ENCODE assay signal across 26 cellular contexts in genomic region chr1:67836769-67837168, GRCh38. TPM values are rescaled to one million over a fixed set of nuclear protein-coding genes. Genes with fewer than 3 reads are reported as not detected.
"Had no signal": no experiment of that assay in that cellular context is flagged by ENCODE, and none has a peak within 500 bp of the region (broad histone marks: within the 10 kb centered on the region; RNA-seq: fewer than 3 reads in every experiment).

No MANE protein-coding gene starts in this region.

- H3K9me3 Mint-ChIP-seq: activated naive CD8-positive, alpha-beta T cell treated with anti-CD3 and anti-CD28 coated beads, Interleukin-2, amount 10 ng/mL, durations not matched to agents 7 days and 5 days; dendritic cell treated with granulocyte-macrophage colony-stimulating factor and Interleukin-4, amounts not matched to agents 40 ng/mL and 50 ng/mL, for 4 days; memory B cell; nephron progenitor cell; stimulated activated effector memory CD8-positive, alpha-beta T cell treated with anti-CD3 and anti-CD28 coated beads, Interleukin-12 subunit alpha, Interleukin-12 subunit beta, amount 100 ng/mL, for 72 hours; type B pancreatic cell had no signal

- H3K4me3 ChIP-seq: esophagus muscularis mucosa, gastroesophageal sphincter, heart left ventricle, mucosa of descending colon, right lobe of liver, skin epidermis, stomach, testis had no signal

- H3K4me1 ChIP-seq: right lobe of liver, testis had no signal

- H3K27me3 ChIP-seq: esophagus muscularis mucosa, gastroesophageal sphincter, right lobe of liver, testis had no signal

- H3K36me3 Mint-ChIP-seq: activated naive CD8-positive, alpha-beta T cell treated with anti-CD3 and anti-CD28 coated beads, Interleukin-2, amount 10 ng/mL, durations not matched to agents 7 days and 5 days; memory B cell; stimulated activated effector memory CD8-positive, alpha-beta T cell treated with anti-CD3 and anti-CD28 coated beads, Interleukin-12 subunit alpha, Interleukin-12 subunit beta, amount 100 ng/mL, for 72 hours; type B pancreatic cell had no signal

- H3K27ac Mint-ChIP-seq: activated naive CD8-positive, alpha-beta T cell treated with anti-CD3 and anti-CD28 coated beads, Interleukin-2, amount 10 ng/mL, durations not matched to agents 7 days and 5 days; dendritic cell treated with granulocyte-macrophage colony-stimulating factor and Interleukin-4, amounts not matched to agents 40 ng/mL and 50 ng/mL, for 4 days; memory B cell; nephron progenitor cell; stimulated activated effector memory CD8-positive, alpha-beta T cell treated with anti-CD3 and anti-CD28 coated beads, Interleukin-12 subunit alpha, Interleukin-12 subunit beta, amount 100 ng/mL, for 72 hours; type B pancreatic cell had no signal

- H3K36me3 ChIP-seq: esophagus muscularis mucosa, gastroesophageal sphincter, heart left ventricle, right lobe of liver, stomach had no signal

- H3K4me3 Mint-ChIP-seq: activated naive CD8-positive, alpha-beta T cell treated with anti-CD3 and anti-CD28 coated beads, Interleukin-2, amount 10 ng/mL, durations not matched to agents 7 days and 5 days; dendritic cell treated with granulocyte-macrophage colony-stimulating factor and Interleukin-4, amounts not matched to agents 40 ng/mL and 50 ng/mL, for 4 days; memory B cell; nephron progenitor cell; stimulated activated effector memory CD8-positive, alpha-beta T cell treated with anti-CD3 and anti-CD28 coated beads, Interleukin-12 subunit alpha, Interleukin-12 subunit beta, amount 100 ng/mL, for 72 hours; type B pancreatic cell had no signal

- H3K27ac ChIP-seq: gastroesophageal sphincter, heart left ventricle, parathyroid adenoma, right lobe of liver, testis had no signal

- ATAC-seq: gastroesophageal sphincter; heart left ventricle; left cardiac atrium; mucosa of descending colon; right lobe of liver; stimulated activated effector memory CD8-positive, alpha-beta T cell treated with anti-CD3 and anti-CD28 coated beads, Interleukin-12 subunit alpha, Interleukin-12 subunit beta, amount 100 ng/mL, for 72 hours had no signal

- DNase-seq: activated CD4-positive, alpha-beta T cell treated with anti-CD3 and anti-CD28 coated beads for 4 hours; activated CD4-positive, alpha-beta T cell treated with anti-CD3 and anti-CD28 coated beads, Interleukin-2, amount 50 U/mL, for 48 hours; activated CD4-positive, CD25-positive, alpha-beta regulatory T cell; activated naive CD4-positive, alpha-beta T cell treated with Interleukin-2 at 50 U/mL for 16 hours; activated naive CD8-positive, alpha-beta T cell treated with anti-CD3 and anti-CD28 coated beads, Interleukin-2, amount 10 ng/mL, durations not matched to agents 7 days and 5 days; activated T-cell treated with anti-CD3 and anti-CD28 coated beads, Interleukin-2, amount 50 U/mL, for 48 hours; amniotic stem cell; effector CD4-positive, alpha-beta T cell; heart left ventricle; left cardiac atrium; mucosa of descending colon; nephron progenitor cell; nucleus accumbens; right lobe of liver; stimulated activated CD4-positive, alpha-beta T cell treated with anti-CD3 and anti-CD28 coated beads, Interleukin-2, amount 100 ng/mL, for 24 hours; stomach; T1000; testis had no signal

- H3K9me3 ChIP-seq: esophagus muscularis mucosa, gastroesophageal sphincter, heart left ventricle, mucosa of descending colon, right lobe of liver, stomach, testis had no signal

RNA-seq across cellular contexts. Expression of gene GNG12, which starts 3.5 kb away (rescaled TPM):
- total RNA-seq: activated naive CD8-positive, alpha-beta T cell treated with anti-CD3 and anti-CD28 coated beads, Interleukin-2, amount 10 ng/mL, durations not matched to agents 7 days and 5 days had no signal
